12 cellular contexts compared by ENCODE assay signal in the genomic region with DNA sequence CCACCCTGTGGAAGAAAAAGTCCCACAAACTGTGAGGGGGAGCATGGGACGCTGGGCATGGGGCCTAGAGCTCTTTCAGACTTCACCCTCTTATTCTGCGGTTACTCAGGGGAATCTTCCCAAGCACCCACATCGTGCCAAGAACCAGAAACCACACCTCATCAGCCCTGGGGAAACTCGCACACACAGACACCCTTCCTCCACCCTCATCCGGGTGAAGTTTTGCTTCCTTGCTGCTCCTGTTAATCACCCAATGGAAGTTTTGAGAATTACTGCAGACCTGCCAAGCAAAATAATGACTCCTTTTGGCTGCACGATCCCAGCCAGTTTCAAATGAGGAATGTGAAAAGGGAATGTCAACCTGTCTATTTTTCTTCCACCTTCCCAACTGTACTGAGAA. TPM values are rescaled to one million over a fixed set of nuclear protein-coding genes. Genes with fewer than 3 reads are reported as not detected.
A peak's percentile ranks its signal among the peaks of the same experiment; 100 is the strongest.
DNase-seq lines count a peak whose midpoint lies in the region; ATAC-seq and TF ChIP-seq lines count a peak whose summit lies in the region.
"Had no signal": no experiment of that assay in that cellular context is flagged by ENCODE, and none has a peak within 500 bp of the region (broad histone marks: within the 10 kb centered on the region; RNA-seq: fewer than 3 reads in every experiment).

No MANE protein-coding gene starts in this region.

- peaks cover 10% of the 10 kb centered on the region for H3K4me1 ChIP-seq in RWPE2 (ENCODE audit: insufficient read depth, poor library complexity, severe bottlenecking)

- ATAC-seq in RWPE2 (ENCODE audit: low read depth) (peak; percentile 72), GM18861 (IDR thresholded peaks at IDR 0.05; ENCODE audit: unreplicated experiment) (no peak), HG02981 (IDR thresholded peaks at IDR 0.05; ENCODE audit: unreplicated experiment) (no peak)
- ATAC-seq: activated T-helper 17 cell treated with anti-CD3 and anti-CD28 coated beads, Interleukin-2, amount 50 U/mL, for 72 hours; left lobe of liver had no signal

- no peaks in the 10 kb centered on the region for H3K27me3 Mint-ChIP-seq in osteocyte (ENCODE audit: unreplicated experiment)
- H3K27me3 Mint-ChIP-seq: activated T-helper 17 cell treated with anti-CD3 and anti-CD28 coated beads, Interleukin-2, amount 50 U/mL, for 72 hours had no signal

- no peak overlapping the region for H3K27ac ChIP-seq in RWPE2 (ENCODE audit: poor library complexity, severe bottlenecking)
- H3K27ac ChIP-seq: cardiac muscle cell had no signal

- DNase-seq in AG10803 (ENCODE audit: low read depth) (peak; percentile 74), RWPE2 (ENCODE audit: low spot score) (no peak), fibroblast of gingiva (ENCODE audit: low read depth) (peak; percentile 46), osteocyte (ENCODE audit: extremely low spot score, unreplicated experiment) (no peak)
- DNase-seq in effector CD8-positive, alpha-beta T cell (lab: John Stamatoyannopoulos, UW): no peak
- no peak for DNase-seq in activated CD4-positive, alpha-beta T cell treated with anti-CD3 and anti-CD28 coated beads for 48 hours

- no peaks in the 10 kb centered on the region for H3K9me3 Mint-ChIP-seq in osteocyte (ENCODE audit: unreplicated experiment)
- H3K9me3 Mint-ChIP-seq: activated T-helper 17 cell treated with anti-CD3 and anti-CD28 coated beads, Interleukin-2, amount 50 U/mL, for 72 hours; CD14-positive monocyte had no signal

- peaks cover 11% of the 10 kb centered on the region for H3K36me3 Mint-ChIP-seq in osteocyte (ENCODE audit: unreplicated experiment)
- H3K36me3 Mint-ChIP-seq: CD14-positive monocyte had no signal

- no peak for TF ChIP-seq CTCF in AG10803 (conservative IDR thresholded peaks at IDR 0.05; ENCODE audit: low read length)
- TF ChIP-seq CTCF in RWPE2 (IDR thresholded peaks at IDR 0.05; ENCODE audit: poor library complexity, severe bottlenecking): no peak
- no peak for TF ChIP-seq CTCF in osteocyte (IDR thresholded peaks at IDR 0.05)

- peaks cover 20% of the 10 kb centered on the region for H3K4me1 Mint-ChIP-seq in osteocyte (ENCODE audit: unreplicated experiment)
- H3K4me1 Mint-ChIP-seq: activated T-helper 17 cell treated with anti-CD3 and anti-CD28 coated beads, Interleukin-2, amount 50 U/mL, for 72 hours; CD14-positive monocyte had no signal

- no peaks in the 10 kb centered on the region for H3K36me3 ChIP-seq in RWPE2 (ENCODE audit: low read depth)
- H3K36me3 ChIP-seq: cardiac muscle cell had no signal

- H3K4me3 Mint-ChIP-seq in osteocyte (ENCODE audit: unreplicated experiment): no peak overlapping the region
- H3K4me3 Mint-ChIP-seq: activated T-helper 17 cell treated with anti-CD3 and anti-CD28 coated beads, Interleukin-2, amount 50 U/mL, for 72 hours; CD14-positive monocyte had no signal

- H3K4me3 ChIP-seq in AG10803 (ENCODE audit: low read length) (no peak overlapping the region), RWPE2 (ENCODE audit: severe bottlenecking) (no peak overlapping the region)
- H3K4me3 ChIP-seq: cardiac muscle cell had no signal

- H3K27ac Mint-ChIP-seq in osteocyte (ENCODE audit: unreplicated experiment): peak overlapping the region; percentile 62
- H3K27ac Mint-ChIP-seq: activated T-helper 17 cell treated with anti-CD3 and anti-CD28 coated beads, Interleukin-2, amount 50 U/mL, for 72 hours; CD14-positive monocyte had no signal

- no peaks in the 10 kb centered on the region for H3K27me3 ChIP-seq in RWPE2 (ENCODE audit: insufficient read depth, poor library complexity, severe bottlenecking)
- H3K27me3 ChIP-seq: cardiac muscle cell had no signal

- H3K9me3 ChIP-seq in RWPE2 (ENCODE audit: severe bottlenecking): no peaks in the 10 kb centered on the region

RNA-seq across cellular contexts. Expression of a gene that starts 59.0 kb away (rescaled TPM):
- 143 and 159 TPM in 2 replicates for total RNA-seq in osteocyte

Comparison
In these comparisons a context has a peak if more than half of its experiments do, and no peak if none do; other contexts are left out.
1. DNase-seq: peak in AG10803 (single experiment) and fibroblast of gingiva (single experiment); none in RWPE2 (single experiment), osteocyte (single experiment), effector CD8-positive, alpha-beta T cell (single experiment) and activated CD4-positive, alpha-beta T cell treated with anti-CD3 and anti-CD28 coated beads for 48 hours (single experiment).